ENCODE assay signal across 8 cellular contexts in the genomic region with DNA sequence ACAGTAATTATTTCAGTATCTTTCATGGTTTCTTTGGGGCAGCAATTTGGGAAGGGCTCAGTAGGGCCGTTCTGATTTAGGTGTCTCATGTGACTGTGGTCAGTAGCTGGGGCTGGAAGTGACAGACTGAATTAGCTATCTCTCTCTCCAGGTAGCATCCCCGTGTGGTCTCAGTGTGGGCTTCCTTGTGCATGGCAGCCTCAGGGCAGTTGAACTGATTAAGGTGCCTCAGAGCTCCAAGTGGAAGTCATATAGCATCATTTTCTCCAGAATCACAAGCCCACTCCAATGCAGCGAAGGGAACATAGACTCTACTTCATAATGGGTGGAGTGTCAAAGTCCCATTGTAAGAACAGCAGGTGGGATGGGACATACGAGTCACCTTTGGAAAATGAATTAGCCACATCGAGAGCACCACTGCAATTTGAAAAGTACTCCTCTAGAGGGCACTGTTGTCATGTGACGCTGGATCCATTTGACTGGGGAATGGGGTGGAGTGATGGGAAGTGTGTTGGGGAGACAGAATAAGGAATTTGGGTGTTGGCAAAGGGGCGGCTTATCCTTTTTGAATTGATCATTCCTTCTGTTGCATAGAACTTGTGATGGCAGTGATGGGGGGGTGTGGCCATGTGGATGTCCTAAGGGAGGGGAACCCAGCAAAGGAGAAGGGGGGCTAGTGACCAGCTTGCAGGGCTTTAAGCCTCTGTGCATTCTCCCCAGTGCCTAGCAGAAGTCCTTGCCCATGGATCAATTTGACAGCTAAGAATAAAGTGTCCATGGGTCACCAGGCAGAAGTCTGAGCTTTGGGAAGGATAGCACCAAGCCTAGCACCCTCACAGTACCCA. TPM values are rescaled to one million over a fixed set of nuclear protein-coding genes. Genes with fewer than 3 reads are reported as not detected.
DNase-seq lines count a peak whose midpoint lies in the region; ATAC-seq and TF ChIP-seq lines count a peak whose summit lies in the region.

No MANE protein-coding gene starts in this region.

- intact Hi-C loops in PC-3 (cut with micrococcal nuclease), result loop anchor here (1.0 to 5.0 kb wide), 4 partner anchors 141 to 307 kb away; a partner anchor contains a TSS
- intact Hi-C loops in heart right ventricle (cut with DNase I), result loop anchor here (1.0 to 10.0 kb wide), 9 partner anchors 211 to 444 kb away; a partner anchor contains a TSS

- no peak overlapping the region for H3K27ac Mint-ChIP-seq in activated naive CD8-positive, alpha-beta T cell treated with anti-CD3 and anti-CD28 coated beads, Interleukin-2, amount 10 ng/mL, durations not matched to agents 7 days and 5 days

- H3K4me1 ChIP-seq in PC-3 (ENCODE audit: insufficient read depth, low read length), result peaks cover 33% of the 10 kb centered on the region
- H3K4me1 ChIP-seq in heart right ventricle, result no peaks in the 10 kb centered on the region

- H3K27me3 ChIP-seq in PC-3 (ENCODE audit: low read length) (no peaks in the 10 kb centered on the region), heart right ventricle (peaks cover 0 to 32% (median 16%) of the 10 kb centered on the region in 7 donors)

- H3K9ac ChIP-seq in PC-3 (ENCODE audit: low read length), result no peak overlapping the region

- H3K4me3 Mint-ChIP-seq in activated naive CD8-positive, alpha-beta T cell treated with anti-CD3 and anti-CD28 coated beads, Interleukin-2, amount 10 ng/mL, durations not matched to agents 7 days and 5 days, result no peak overlapping the region

- TF ChIP-seq CTCF in PC-3 (conservative IDR thresholded peaks at IDR 0.05; ENCODE audit: low read depth, low read length) (peak; percentile 95), heart right ventricle (IDR thresholded peaks at IDR 0.05) (peak; percentile 46 to 87 (median 77)), retinal pigment epithelial cell (conservative IDR thresholded peaks at IDR 0.05; ENCODE audit: low read depth, low read length) (peak; percentile 87)

- peaks cover 3% of the 10 kb centered on the region for H3K4me1 Mint-ChIP-seq in activated naive CD8-positive, alpha-beta T cell treated with anti-CD3 and anti-CD28 coated beads, Interleukin-2, amount 10 ng/mL, durations not matched to agents 7 days and 5 days

- POLR2A ChIA-PET in PC-3 (lab: Charles Lee; ENCODE audit: unreplicated experiment), result interaction anchor here (0.6 kb wide), 1 partner anchor 48 kb away, joined by 5 read pairs; a partner anchor contains a TSS
- POLR2A ChIA-PET in activated naive CD8-positive, alpha-beta T cell treated with anti-CD3 and anti-CD28 coated beads, Interleukin-2, amount 10 ng/mL, durations not matched to agents 7 days and 5 days (lab: Charles Lee), result interaction anchor here (0.6 kb wide), 1 partner anchor 205 kb away, joined by 3 read pairs; no protein-coding TSS in a partner anchor

- BruUV-seq in PC-3 (replicated peaks; lab: Mats Ljungman, UMichigan), result no TSS peak

- H3K27ac ChIP-seq in PC-3 (ENCODE audit: low read length) (no peak overlapping the region), heart right ventricle (no peak overlapping the region)

- peak overlapping the region; percentile 16; the same call in 1 of the 2 replicates for H3K4me2 ChIP-seq in PC-3 (ENCODE audit: low read length)

- no peaks in the 10 kb centered on the region for H3K36me3 ChIP-seq in PC-3 (ENCODE audit: low read depth, low read length)
- no peaks in the 10 kb centered on the region for H3K36me3 ChIP-seq in heart right ventricle

- peaks cover 26% of the 10 kb centered on the region for H3K27me3 Mint-ChIP-seq in activated naive CD8-positive, alpha-beta T cell treated with anti-CD3 and anti-CD28 coated beads, Interleukin-2, amount 10 ng/mL, durations not matched to agents 7 days and 5 days

- H3K9me2 ChIP-seq in PC-3 (replicated peaks; ENCODE audit: low read length), result no peaks in the 10 kb centered on the region

- no peaks in the 10 kb centered on the region for H3F3A ChIP-seq in PC-3 (ENCODE audit: low read length, unreplicated experiment)

- H3K9me3 ChIP-seq in PC-3 (ENCODE audit: low read length) (no peaks in the 10 kb centered on the region), heart right ventricle (no peaks in the 10 kb centered on the region)

- no peaks in the 10 kb centered on the region for H4K20me1 ChIP-seq in PC-3 (ENCODE audit: low read length)

- WGBS in heart right ventricle, 2 donors, result 8% methylated on average over 7 of the region's 7 CpGs

- no peaks in the 10 kb centered on the region for H3K36me3 Mint-ChIP-seq in activated naive CD8-positive, alpha-beta T cell treated with anti-CD3 and anti-CD28 coated beads, Interleukin-2, amount 10 ng/mL, durations not matched to agents 7 days and 5 days

- H3K79me2 ChIP-seq in PC-3 (ENCODE audit: low read length), result no peaks in the 10 kb centered on the region

- CTCF ChIA-PET in PC-3 (lab: Charles Lee), result interaction anchor here (1.2 to 2.1 kb wide), 2 partner anchors 275 to 276 kb away, joined by 3 to 5 read pairs; no protein-coding TSS in a partner anchor

- ATAC-seq in PC-3 (peak; percentile 75), heart right ventricle (peak in 7 of 8 donors; percentile 35 to 62 (median 45)), GM21576 (IDR thresholded peaks at IDR 0.05; ENCODE audit: unreplicated experiment) (no peak), HG03159 (IDR thresholded peaks at IDR 0.05; ENCODE audit: unreplicated experiment) (no peak)
- ATAC-seq in activated naive CD8-positive, alpha-beta T cell treated with anti-CD3 and anti-CD28 coated beads, Interleukin-2, amount 10 ng/mL, durations not matched to agents 7 days and 5 days (ENCODE audit: low read depth), result peak; percentile 50

- no peak overlapping the region for H3K4me3 ChIP-seq in PC-3 (ENCODE audit: low read length)
- H3K4me3 ChIP-seq in heart right ventricle, result no peak overlapping the region
- H3K4me3 ChIP-seq in retinal pigment epithelial cell (ENCODE audit: low read length), result no peak overlapping the region

- 0 out of 2 replicates have a peak overlapping the region, but pooled peaks have one; percentile 23 for H2AFZ ChIP-seq in PC-3 (ENCODE audit: low read length)

- DNase-seq in DMS114 treated with DMSO at 0.1 percent for 48 hours (lab: John Stamatoyannopoulos, UW; ENCODE audit: unreplicated experiment), result peak; percentile 45
- DNase-seq in HK-2 (ENCODE audit: unreplicated experiment), result peak; percentile 55
- DNase-seq in PC-3, result peak; percentile 88
- DNase-seq in activated naive CD8-positive, alpha-beta T cell treated with anti-CD3 and anti-CD28 coated beads, Interleukin-2, amount 10 ng/mL, durations not matched to agents 7 days and 5 days, result peak; percentile 31
- DNase-seq in heart right ventricle, result peak in 1 of 2 donors; percentile 9
- no peak for DNase-seq in retinal pigment epithelial cell (ENCODE audit: low read depth)

- H3K9me3 Mint-ChIP-seq in activated naive CD8-positive, alpha-beta T cell treated with anti-CD3 and anti-CD28 coated beads, Interleukin-2, amount 10 ng/mL, durations not matched to agents 7 days and 5 days, result no peaks in the 10 kb centered on the region

RNA-seq across cellular contexts. Expression of a gene that starts 39.3 kb away (rescaled TPM):
- total RNA-seq in PC-3 (2014; rRNA removed) (67.6 and 70.8 TPM in 2 replicates), heart right ventricle (10 to 100 TPM; 17.6 to 26.9 (median 21.0) TPM)
- total RNA-seq in activated naive CD8-positive, alpha-beta T cell treated with anti-CD3 and anti-CD28 coated beads, Interleukin-2, amount 10 ng/mL, durations not matched to agents 7 days and 5 days, result 10 to 100 TPM; 34.8 to 36.3 TPM
- 10 to 100 TPM; 18.3 to 29.2 TPM for polyA plus RNA-seq in heart right ventricle

RNA-seq across cellular contexts. Expression of a gene that starts 47.6 kb away (rescaled TPM):
- total RNA-seq in PC-3 (2014; rRNA removed), result 489 and 572 TPM in 2 replicates
- 100 to 1,000 TPM; 233 to 255 TPM for total RNA-seq in activated naive CD8-positive, alpha-beta T cell treated with anti-CD3 and anti-CD28 coated beads, Interleukin-2, amount 10 ng/mL, durations not matched to agents 7 days and 5 days
- 100 to 1,000 TPM in 8 of 10 donors, 10 to 100 TPM in 2; 89.9 to 171 (median 113) TPM for total RNA-seq in heart right ventricle
- 100 to 1,000 TPM; 158 to 263 TPM for polyA plus RNA-seq in heart right ventricle

Comparison
In these comparisons a context has a peak if more than half of its experiments do, and no peak if none do; other contexts are left out.
1. ATAC-seq: peak in PC-3 (single experiment), activated naive CD8-positive, alpha-beta T cell treated with anti-CD3 and anti-CD28 coated beads, Interleukin-2, amount 10 ng/mL, durations not matched to agents 7 days and 5 days (single experiment) and heart right ventricle (7 of 8); none in GM21576 (single experiment) and HG03159 (single experiment).
2. Peak in every context shown above with its lines, with median percentiles within 50 percentile points of each other: CTCF ChIP-seq.